ENCODE assay signal across 17 cellular contexts in genomic region chr13:95155504-95155903, GRCh38.
"Had no signal": no experiment of that assay in that cellular context is flagged by ENCODE, and none has a peak within 500 bp of the region (broad histone marks: within the 10 kb centered on the region; RNA-seq: fewer than 3 reads in every experiment).

No MANE protein-coding gene starts in this region.

- H3K4me3 ChIP-seq: body of pancreas, coronary artery, lower lobe of right lung, ovary had no signal

- H3K36me3 Mint-ChIP-seq: mesothelial cell of epicardium had no signal

- H3K27me3 Mint-ChIP-seq: activated B cell treated with CpG ODN at 0.5 μM for 24 hours; activated naive CD4-positive, alpha-beta T cell treated with anti-CD3 and anti-CD28 coated beads, Interleukin-2, amount 50 U/mL, for 24 hours; type B pancreatic cell had no signal

- H3K4me1 ChIP-seq: body of pancreas had no signal

- H3K36me3 ChIP-seq: ovary had no signal

- H3K27ac Mint-ChIP-seq: activated B cell treated with CpG ODN at 0.5 μM for 24 hours; activated naive CD4-positive, alpha-beta T cell treated with anti-CD3 and anti-CD28 coated beads, Interleukin-2, amount 50 U/mL, for 24 hours; activated T-helper 2 cell treated with anti-CD3 and anti-CD28 coated beads, Interferon-gamma antibody, Interleukin-2, Interleukin-4, amounts not matched to agents 10 μg/mL and 5 μg/mL and 100 μg/mL, durations not matched to agents 14 hours and 24 hours and 36 hours; mesothelial cell of epicardium had no signal

- H3K27ac ChIP-seq: body of pancreas, coronary artery, lower lobe of right lung, ovary had no signal

- H3K4me3 Mint-ChIP-seq: activated B cell treated with CpG ODN at 0.5 μM for 24 hours; activated naive CD4-positive, alpha-beta T cell treated with anti-CD3 and anti-CD28 coated beads, Interleukin-2, amount 50 U/mL, for 24 hours; mesothelial cell of epicardium; neural crest cell; type B pancreatic cell had no signal

- H3K9me3 Mint-ChIP-seq: activated B cell treated with CpG ODN at 0.5 μM for 24 hours; activated naive CD4-positive, alpha-beta T cell treated with anti-CD3 and anti-CD28 coated beads, Interleukin-2, amount 50 U/mL, for 24 hours; activated T-helper 2 cell treated with anti-CD3 and anti-CD28 coated beads, Interferon-gamma antibody, Interleukin-2, Interleukin-4, amounts not matched to agents 10 μg/mL and 5 μg/mL and 100 μg/mL, durations not matched to agents 14 hours and 24 hours and 36 hours; mesothelial cell of epicardium; neural crest cell; type B pancreatic cell had no signal

- DNase-seq: activated B cell treated with CpG ODN at 0.5 μM for 24 hours; body of pancreas; central memory CD4-positive, alpha-beta T cell; effector memory CD4-positive, alpha-beta T cell; hippocampal formation; kidney glomerular epithelial cell; lower lobe of right lung; ovary; stimulated activated CD4-positive, alpha-beta T cell treated with anti-CD3 and anti-CD28 coated beads, Interleukin-12 subunit alpha, Interleukin-12 subunit beta, amount 100 ng/mL, for 4 hours; stimulated activated naive CD4-positive, alpha-beta T cell; substantia nigra had no signal

- H3K4me1 Mint-ChIP-seq: activated B cell treated with CpG ODN at 0.5 μM for 24 hours had no signal

- H3K27me3 ChIP-seq: body of pancreas, ovary had no signal

- ATAC-seq: body of pancreas, lower lobe of right lung had no signal
